ENCODE assay signal across 12 cellular contexts in genomic region chrX:329291-329910, GRCh38.
"Had no signal": no experiment of that assay in that cellular context is flagged by ENCODE, and none has a peak within 500 bp of the region (broad histone marks: within the 10 kb centered on the region; RNA-seq: fewer than 3 reads in every experiment).

No MANE protein-coding gene starts in this region.

- H3K36me3 ChIP-seq: pancreas had no signal

- ATAC-seq: pancreas had no signal

- H3K4me3 ChIP-seq: esophagus squamous epithelium, lung, pancreas, stomach had no signal

- DNase-seq: activated CD4-positive, alpha-beta T cell treated with anti-CD3 and anti-CD28 coated beads, Interleukin-2, amount 50 U/mL, for 4 hours; activated naive CD4-positive, alpha-beta T cell treated with anti-CD3 and anti-CD28 coated beads, Interleukin-2, amount 50 U/mL, for 16 hours; activated T-cell treated with anti-CD3 and anti-CD28 coated beads, Interleukin-2, amount 50 U/mL, for 1 hour; central memory CD4-positive, alpha-beta T cell; cortex of kidney; effector CD4-positive, alpha-beta T cell; esophagus squamous epithelium; kidney glomerular epithelial cell; naive B cell; stomach had no signal

- H3K4me1 ChIP-seq: pancreas had no signal

- H3K27ac ChIP-seq: esophagus squamous epithelium, pancreas, stomach had no signal

- H3K9me3 ChIP-seq: esophagus squamous epithelium, pancreas, stomach had no signal
